ENCODE assay signal across 9 cellular contexts in the genomic region with DNA sequence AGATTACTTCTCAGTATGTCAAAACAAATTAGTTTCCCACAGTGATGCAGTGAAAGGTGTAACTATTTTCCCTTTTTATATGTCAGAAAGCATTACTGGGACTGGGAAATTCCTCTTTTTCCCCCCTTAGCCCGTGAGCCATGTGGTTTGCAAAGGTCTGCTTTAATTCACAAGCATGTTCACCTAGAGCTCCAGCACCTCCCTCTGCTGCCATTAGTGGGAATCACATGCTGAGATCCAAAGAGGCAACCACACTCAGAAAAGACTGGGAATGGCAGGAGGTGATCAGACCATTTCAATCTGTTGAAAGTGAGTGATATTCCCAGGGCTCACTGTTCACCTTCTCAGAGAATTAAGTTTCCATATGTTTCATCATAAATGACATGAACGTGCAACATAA.
DNase-seq lines count a peak whose midpoint lies in the region; ATAC-seq, FAIRE-seq and TF ChIP-seq lines count a peak whose summit lies in the region.
"Had no signal": no experiment of that assay in that cellular context is flagged by ENCODE, and none has a peak within 500 bp of the region (broad histone marks: within the 10 kb centered on the region; RNA-seq: fewer than 3 reads in every experiment).

No MANE protein-coding gene starts in this region.

- H2AFZ ChIP-seq in IMR-90 (replicated peaks; ENCODE audit: low read length, poor library complexity): no peak overlapping the region

- no peak overlapping the region for H4K8ac ChIP-seq in IMR-90 (ENCODE audit: low read depth in 2 of 2, low read length in 2 of 2)

- ATAC-seq in IMR-90 (ENCODE audit: low read depth) (peak; percentile 64), WTC11 (peak; percentile 99)
- ATAC-seq in activated naive CD8-positive, alpha-beta T cell treated with anti-CD3 and anti-CD28 coated beads, Interleukin-2, amount 50 U/mL, for 24 hours: no peak

- H3K9me1 ChIP-seq in IMR-90 (ENCODE audit: insufficient read depth, low read length): no peaks in the 10 kb centered on the region

- no peak overlapping the region for H2BK120ac ChIP-seq in IMR-90 (ENCODE audit: low read depth, low read length)

- no peak overlapping the region for H3K56ac ChIP-seq in IMR-90 (ENCODE audit: extremely low read depth, insufficient read depth, low read length)

- no peak overlapping the region for H3K14ac ChIP-seq in IMR-90 (replicated peaks; ENCODE audit: low read depth, low read length)

- H3K4ac ChIP-seq in IMR-90 (ENCODE audit: low read depth, low read length): no peak overlapping the region

- peak; percentile 39 for TF ChIP-seq CTCF in IMR-90 (conservative IDR thresholded peaks at IDR 0.05; ENCODE audit: low read depth, low read length)
- TF ChIP-seq CTCF in WTC11 (IDR thresholded peaks at IDR 0.05): no peak; the same call in 1 of the 2 replicates
- TF ChIP-seq CTCF in liver (IDR thresholded peaks at IDR 0.05; ENCODE audit: low read depth, low read length, missing input control): peak; percentile 41
- TF ChIP-seq CTCF in prostate gland (IDR thresholded peaks at IDR 0.05): peak in 2 of 4 experiments; percentile 25 to 34

- H2AK5ac ChIP-seq in IMR-90 (ENCODE audit: low read depth, low read length): no peak overlapping the region

- H3K27ac ChIP-seq in IMR-90 (ENCODE audit: insufficient read depth, low read length): no peak overlapping the region
- no peak overlapping the region for H3K27ac ChIP-seq in liver (ENCODE audit: low read depth in 1 of 2, low read length in 2 of 2)
- no peak overlapping the region for H3K27ac ChIP-seq in substantia nigra (ENCODE audit: low read depth, low read length, poor library complexity, severe bottlenecking)
- H3K27ac ChIP-seq in prostate gland: no peak overlapping the region

- H3K36me3 ChIP-seq in IMR-90 (ENCODE audit: control insufficient read depth, insufficient read depth, low read length) (no peaks in the 10 kb centered on the region), liver (ENCODE audit: control insufficient read depth in 4 of 4, insufficient read depth in 3 of 4, low read depth in 1 of 4, low read length in 3 of 4) (no peaks in the 10 kb centered on the region), prostate gland (no peaks in the 10 kb centered on the region)

- peaks cover 5% of the 10 kb centered on the region for H3K9me3 Mint-ChIP-seq in WTC11
- no peaks in the 10 kb centered on the region for H3K9me3 Mint-ChIP-seq in activated naive CD8-positive, alpha-beta T cell treated with anti-CD3 and anti-CD28 coated beads, Interleukin-2, amount 50 U/mL, for 24 hours

- no peaks in the 10 kb centered on the region for H4K20me1 ChIP-seq in IMR-90 (ENCODE audit: insufficient read depth, low read length)

- H3K9ac ChIP-seq in IMR-90 (ENCODE audit: low read depth, low read length) (no peak overlapping the region), liver (ENCODE audit: low read depth in 1 of 2, low read length in 2 of 2) (no peak overlapping the region)

- H3K23ac ChIP-seq in IMR-90 (ENCODE audit: low read depth, low read length): no peak overlapping the region

- in situ Hi-C loops in IMR-90 (cut with MboI; ENCODE audit: low sequenced_read_pairs): no loop called here

- no peaks in the 10 kb centered on the region for H3K79me1 ChIP-seq in IMR-90 (ENCODE audit: low read depth in 1 of 2, low read length in 2 of 2)

- POLR2A ChIA-PET in IMR-90 (lab: Charles Lee; ENCODE audit: unreplicated experiment): no interaction called here
- POLR2A ChIA-PET in WTC11 (lab: Charles Lee): no interaction called here

- H3K27me3 Mint-ChIP-seq in WTC11 (ENCODE audit: low read depth): no peaks in the 10 kb centered on the region
- no peaks in the 10 kb centered on the region for H3K27me3 Mint-ChIP-seq in activated naive CD8-positive, alpha-beta T cell treated with anti-CD3 and anti-CD28 coated beads, Interleukin-2, amount 50 U/mL, for 24 hours

- peak; percentile 55 for DNase-seq in D341Med (ENCODE audit: low spot score)
- peak; percentile 22 for DNase-seq in IMR-90
- DNase-seq in WTC11 (ENCODE audit: low spot score): peak; percentile 47
- DNase-seq in GM12892 (ENCODE audit: insufficient read length): no peak
- no peak for DNase-seq in substantia nigra (lab: John Stamatoyannopoulos, UW)
- DNase-seq in prostate gland (ENCODE audit: low spot score): no peak
- DNase-seq in activated naive CD8-positive, alpha-beta T cell treated with anti-CD3 and anti-CD28 coated beads, Interleukin-2, amount 50 U/mL, for 24 hours: no peak
- DNase-seq: NCI-H1436 had no signal

- H3K9me3 ChIP-seq in IMR-90 (ENCODE audit: control insufficient read depth, insufficient read depth, low read length) (no peaks in the 10 kb centered on the region), liver (ENCODE audit: control insufficient read depth in 4 of 4, low read length in 3 of 4) (no peaks in the 10 kb centered on the region), prostate gland (no peaks in the 10 kb centered on the region)

- H3K4me3 ChIP-seq in IMR-90 (ENCODE audit: insufficient read depth, low read depth, low read length) (no peak overlapping the region), liver (ENCODE audit: low read depth in 1 of 3, low read length in 3 of 3) (no peak overlapping the region), prostate gland (no peak overlapping the region)

- TF ChIP-seq POLR2A in IMR-90 (IDR thresholded peaks at IDR 0.05; ENCODE audit: low read depth, low read length) (no peak), GM12892 (IDR thresholded peaks at IDR 0.05; ENCODE audit: low read depth, low read length) (no peak), prostate gland (IDR thresholded peaks at IDR 0.05) (no peak)

- no CpG with 5 or more reads among the region's 2 CpGs for WGBS in IMR-90 (ENCODE audit: extremely low coverage in 2 of 2, insufficient read length in 1 of 2), 2 experiments
- 17% methylated on average over 2 of the region's 2 CpGs for WGBS in liver
- 37% methylated on average over 2 of the region's 2 CpGs for WGBS in prostate gland

- no peak overlapping the region for H4K91ac ChIP-seq in IMR-90 (ENCODE audit: insufficient read depth, low read depth, low read length)

- peak; percentile 43 for TF ChIP-seq RAD21 in IMR-90 (IDR thresholded peaks at IDR 0.05; ENCODE audit: low read length)
- peak; percentile 56 to 84 for TF ChIP-seq RAD21 in liver (IDR thresholded peaks at IDR 0.05)

- no peak for FAIRE-seq in GM12892 (lab: Jason Lieb, UNC)

- H3K4me1 ChIP-seq in IMR-90 (ENCODE audit: control insufficient read depth, insufficient read depth, low read length) (no peaks in the 10 kb centered on the region), liver (ENCODE audit: control insufficient read depth in 4 of 4, insufficient read depth in 4 of 4, low read length in 3 of 4) (peaks cover 0 to 4% (median 0%) of the 10 kb centered on the region in 4 donors), prostate gland (replicated peaks) (no peaks in the 10 kb centered on the region)

- dilution Hi-C loops in IMR-90 (cut with HindIII; ENCODE audit: low sequenced_read_pairs, unreplicated experiment): no loop called here

- intact Hi-C loops in IMR-90 (cut with micrococcal nuclease): no loop called here
- intact Hi-C loops in prostate gland (cut with DNase I): no loop called here

- H3K27me3 ChIP-seq in IMR-90 (ENCODE audit: control insufficient read depth, insufficient read depth, low read length) (no peaks in the 10 kb centered on the region), liver (ENCODE audit: control insufficient read depth in 4 of 4, insufficient read depth in 4 of 4, low read length in 3 of 4) (no peaks in the 10 kb centered on the region), prostate gland (replicated peaks; ENCODE audit: insufficient read depth) (no peaks in the 10 kb centered on the region)

- H2AK9ac ChIP-seq in IMR-90 (replicated peaks; ENCODE audit: low read depth, low read length, poor library complexity): no peak overlapping the region

- H3K18ac ChIP-seq in IMR-90 (ENCODE audit: low read depth, low read length): no peak overlapping the region

- no TSS peak for BruUV-seq in IMR-90 (replicated peaks; lab: Mats Ljungman, UMichigan)

- H2BK20ac ChIP-seq in IMR-90 (ENCODE audit: low read depth, low read length): no peak overlapping the region

- H3K36me3 Mint-ChIP-seq in WTC11: no peaks in the 10 kb centered on the region
- no peaks in the 10 kb centered on the region for H3K36me3 Mint-ChIP-seq in activated naive CD8-positive, alpha-beta T cell treated with anti-CD3 and anti-CD28 coated beads, Interleukin-2, amount 50 U/mL, for 24 hours (ENCODE audit: low read depth)

- H3K4me2 ChIP-seq in IMR-90 (ENCODE audit: low read depth, low read length): no peak overlapping the region

- H3K4me3 Mint-ChIP-seq in WTC11: no peak overlapping the region
- no peak overlapping the region for H3K4me3 Mint-ChIP-seq in activated naive CD8-positive, alpha-beta T cell treated with anti-CD3 and anti-CD28 coated beads, Interleukin-2, amount 50 U/mL, for 24 hours

- no peak overlapping the region for H2BK5ac ChIP-seq in IMR-90 (ENCODE audit: low read depth, low read length, poor library complexity, severe bottlenecking)

- no peak overlapping the region for H4K5ac ChIP-seq in IMR-90 (ENCODE audit: low read depth, low read length)

- no peak overlapping the region for H3K27ac Mint-ChIP-seq in WTC11
- no peak overlapping the region for H3K27ac Mint-ChIP-seq in activated naive CD8-positive, alpha-beta T cell treated with anti-CD3 and anti-CD28 coated beads, Interleukin-2, amount 50 U/mL, for 24 hours

- H3K4me1 Mint-ChIP-seq in WTC11: peaks cover 11% of the 10 kb centered on the region
- no peaks in the 10 kb centered on the region for H3K4me1 Mint-ChIP-seq in activated naive CD8-positive, alpha-beta T cell treated with anti-CD3 and anti-CD28 coated beads, Interleukin-2, amount 50 U/mL, for 24 hours

- CTCF ChIA-PET in IMR-90 (lab: Yijun Ruan, JAX): interaction anchor here (0.8 to 1.2 kb wide), 3 partner anchors 9 to 19 kb away, joined by 3 to 5 read pairs (median 3); no protein-coding TSS in a partner anchor
- CTCF ChIA-PET in WTC11 (lab: Charles Lee): interaction anchor here (0.6 to 1.6 kb wide), 9 partner anchors 9 to 557 kb away, joined by 3 to 12 read pairs (median 5); no protein-coding TSS in a partner anchor

- no peak overlapping the region for H2BK15ac ChIP-seq in IMR-90 (ENCODE audit: low read depth, low read length)

TF ChIP-seq in IMR-90, 13 proteins besides CTCF, POLR2A, EP300 and RAD21:
- TF ChIP-seq SMC3 (IDR thresholded peaks at IDR 0.05; ENCODE audit: low read depth, low read length) (peak; percentile 45), MXI1 (IDR thresholded peaks at IDR 0.05; ENCODE audit: borderline replicate concordance, low read depth, low read length) (no peak)

TF ChIP-seq in WTC11, 78 proteins besides CTCF, POLR2A, EP300 and RAD21:
- TF ChIP-seq TEAD4 (CRISPR knock-in tag; IDR thresholded peaks at IDR 0.05) (no peak), SP1 (CRISPR knock-in tag; conservative IDR thresholded peaks at IDR 0.05) (no peak), TP53 (CRISPR knock-in tag; IDR thresholded peaks at IDR 0.05) (no peak), ETV6 (CRISPR knock-in tag; IDR thresholded peaks at IDR 0.05) (no peak)

TF ChIP-seq in liver, 16 proteins besides CTCF, POLR2A, EP300 and RAD21 (continues in another document):
- no peak for TF ChIP-seq JUND (IDR thresholded peaks at IDR 0.05)
- TF ChIP-seq HNF4A (conservative IDR thresholded peaks at IDR 0.05): no peak
- TF ChIP-seq GABPA (IDR thresholded peaks at IDR 0.05 in 1 of 2, conservative IDR thresholded peaks at IDR 0.05 in 1 of 2): no peak
- TF ChIP-seq EGR1 (IDR thresholded peaks at IDR 0.05; ENCODE audit: low read depth in 2 of 2): no peak
- no peak for TF ChIP-seq RXRA (IDR thresholded peaks at IDR 0.05)

Comparison
In these comparisons a context has a peak if more than half of its experiments do, and no peak if none do; other contexts are left out.
1. DNase-seq: peak in D341Med (single experiment), IMR-90 (single experiment) and WTC11 (single experiment); none in GM12892 (single experiment), substantia nigra (0 of 49), prostate gland (single experiment) and activated naive CD8-positive, alpha-beta T cell treated with anti-CD3 and anti-CD28 coated beads, Interleukin-2, amount 50 U/mL, for 24 hours (single experiment).